In genomic region chr14:93384256-93384655, GRCh38 we compare ENCODE assay signal across 4 cellular contexts. TPM values are rescaled to one million over a fixed set of nuclear protein-coding genes. Genes with fewer than 3 reads are reported as not detected.
"Had no signal": no experiment of that assay in that cellular context is flagged by ENCODE, and none has a peak within 500 bp of the region (broad histone marks: within the 10 kb centered on the region; RNA-seq: fewer than 3 reads in every experiment).

No MANE protein-coding gene starts in this region.

RNA-seq across cellular contexts. Expression of gene COX8C, which starts 37.3 kb away (rescaled TPM):
- total RNA-seq: HepG2, HT1080, IMR-90, SJSA1 had no signal

RNA-seq across cellular contexts. Expression of gene UNC79, which starts 46.5 kb away (rescaled TPM):
- total RNA-seq: HepG2, HT1080 had no signal
